Comparison of ENCODE assay signal across 11 cellular contexts in the genomic region with DNA sequence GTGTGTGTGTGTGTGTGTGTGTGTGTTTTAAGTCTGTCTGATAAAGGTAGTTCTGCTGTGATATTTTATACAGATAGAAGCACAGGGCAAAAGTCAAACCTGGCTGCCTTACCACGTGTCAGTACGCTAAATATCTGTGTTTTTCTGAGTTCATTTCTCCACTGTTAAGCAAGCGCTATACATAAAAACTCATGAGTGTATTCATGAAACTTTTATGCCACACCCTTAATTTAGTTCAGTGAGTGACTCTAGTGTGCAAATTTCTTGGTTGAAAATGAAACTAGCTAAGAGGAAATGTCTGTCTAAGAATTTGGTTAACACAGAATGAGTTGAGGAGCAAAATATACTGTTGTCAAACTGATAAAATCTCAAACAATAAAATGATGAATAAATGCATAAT. TPM values are rescaled to one million over a fixed set of nuclear protein-coding genes. Genes with fewer than 3 reads are reported as not detected.
DNase-seq lines count a peak whose midpoint lies in the region; ATAC-seq, FAIRE-seq and TF ChIP-seq lines count a peak whose summit lies in the region.
"Had no signal": no experiment of that assay in that cellular context is flagged by ENCODE, and none has a peak within 500 bp of the region (broad histone marks: within the 10 kb centered on the region; RNA-seq: fewer than 3 reads in every experiment).

No MANE protein-coding gene starts in this region.

- H3K27ac Mint-ChIP-seq in CD8-positive, alpha-beta T cell, result peak overlapping the region; percentile 87
- H3K27ac Mint-ChIP-seq in endodermal cell, result no peak overlapping the region

- H3K27me3 ChIP-seq in CD8-positive, alpha-beta T cell (ENCODE audit: insufficient read depth, low read length), result no peaks in the 10 kb centered on the region
- no peaks in the 10 kb centered on the region for H3K27me3 ChIP-seq in GM12878 (replicated peaks in 1 of 2; ENCODE audit: control insufficient read depth in 2 of 2, insufficient read depth in 2 of 2, low read length in 1 of 2)
- H3K27me3 ChIP-seq in endodermal cell (ENCODE audit: control insufficient read depth, insufficient read depth, low read length, poor library complexity, severe bottlenecking), result no peaks in the 10 kb centered on the region
- no peaks in the 10 kb centered on the region for H3K27me3 ChIP-seq in PC-3 (ENCODE audit: low read length)

- peaks cover 65% of the 10 kb centered on the region for H3K4me1 ChIP-seq in CD8-positive, alpha-beta T cell (ENCODE audit: insufficient read depth, low read length)
- H3K4me1 ChIP-seq in GM12878 (ENCODE audit: control insufficient read depth, insufficient read depth, low read length) (peaks cover 12% of the 10 kb centered on the region; the same call in 1 of the 2 replicates), endodermal cell (ENCODE audit: control insufficient read depth, insufficient read depth, low read length) (no peaks in the 10 kb centered on the region), PC-3 (ENCODE audit: insufficient read depth, low read length) (no peaks in the 10 kb centered on the region)

- H3K4me3 Mint-ChIP-seq in CD8-positive, alpha-beta T cell, result peak overlapping the region; percentile 67
- H3K4me3 Mint-ChIP-seq in endodermal cell, result no peak overlapping the region

- H3K4me3 ChIP-seq in CD8-positive, alpha-beta T cell (ENCODE audit: low read depth, low read length), result peak overlapping the region; percentile 10
- H3K4me3 ChIP-seq in GM12878, result no peak overlapping the region
- H3K4me3 ChIP-seq in endodermal cell (ENCODE audit: low read length), result no peak overlapping the region
- no peak overlapping the region for H3K4me3 ChIP-seq in PC-3 (ENCODE audit: low read length)
- H3K4me3 ChIP-seq: thoracic aorta had no signal

- TF ChIP-seq CTCF in CD8-positive, alpha-beta T cell (IDR thresholded peaks at IDR 0.05), result no peak
- TF ChIP-seq CTCF in GM12878 (IDR thresholded peaks at IDR 0.05 in 2 of 3, conservative IDR thresholded peaks at IDR 0.05 in 1 of 3; ENCODE audit: control insufficient read depth in 2 of 3, extremely low read depth in 1 of 3, insufficient read depth in 1 of 3, low read depth in 3 of 3, low read length in 3 of 3) (no peak), endodermal cell (conservative IDR thresholded peaks at IDR 0.05) (no peak), PC-3 (conservative IDR thresholded peaks at IDR 0.05; ENCODE audit: low read depth, low read length) (no peak)

- WGBS in GM12878 (ENCODE audit: insufficient coverage, insufficient replicate concordance, low lambda C conversion rate, missing lambda C conversion rate), result 0% methylated on average over 3 of the region's 3 CpGs
- 86 to 93% methylated on average over 1 to 3 of the region's 3 CpGs for WGBS in endodermal cell (ENCODE audit: insufficient coverage in 1 of 2, insufficient read length in 1 of 2), 2 experiments

- H3K9me2 ChIP-seq in PC-3 (replicated peaks; ENCODE audit: low read length), result no peaks in the 10 kb centered on the region

- ATAC-seq in CD8-positive, alpha-beta T cell, result peak; percentile 55
- ATAC-seq in GM19438 (IDR thresholded peaks at IDR 0.05; ENCODE audit: low read depth, unreplicated experiment), result peak; percentile 93
- ATAC-seq in HG03196 (IDR thresholded peaks at IDR 0.05; ENCODE audit: unreplicated experiment), result peak; percentile 87
- ATAC-seq in GM12878, result peak; percentile 98
- ATAC-seq in PC-3, result no peak

- FAIRE-seq in GM12878 (lab: Jason Lieb, UNC), result peak; percentile 94
- FAIRE-seq: G401.6 had no signal

- no peaks in the 10 kb centered on the region for H3F3A ChIP-seq in PC-3 (ENCODE audit: low read length, unreplicated experiment)

- in situ Hi-C loops in GM12878 (cut with MboI), result no loop called here

- H2AFZ ChIP-seq in GM12878 (ENCODE audit: control insufficient read depth, low read depth, low read length), result no peak overlapping the region
- no peak overlapping the region for H2AFZ ChIP-seq in PC-3 (ENCODE audit: low read length)

- peak overlapping the region; percentile 51 for H3K4me2 ChIP-seq in GM12878 (ENCODE audit: control insufficient read depth, insufficient read depth)
- H3K4me2 ChIP-seq in PC-3 (ENCODE audit: low read length), result no peak overlapping the region

- H3K9ac ChIP-seq in GM12878 (ENCODE audit: control insufficient read depth, insufficient read depth, low read length) (no peak overlapping the region), endodermal cell (ENCODE audit: extremely low read depth, low read length, poor library complexity, severe bottlenecking) (no peak overlapping the region), PC-3 (ENCODE audit: low read length) (no peak overlapping the region)

- BruUV-seq in GM12878 (replicated peaks; lab: Mats Ljungman, UMichigan) (no TSS peak), PC-3 (replicated peaks; lab: Mats Ljungman, UMichigan) (no TSS peak)

- RAD21 ChIA-PET in GM12878 (lab: Charles Lee; ENCODE audit: unreplicated experiment), result interaction anchor here (0.8 to 2.8 kb wide), 11 partner anchors 8 to 293 kb away, joined by 3 to 33 read pairs (median 4); a partner anchor contains a TSS

- peaks cover 23% of the 10 kb centered on the region for H3K36me3 ChIP-seq in CD8-positive, alpha-beta T cell (ENCODE audit: insufficient read depth, low read length)
- no peaks in the 10 kb centered on the region; a peak in 2 of 4 replicates for H3K36me3 ChIP-seq in GM12878 (ENCODE audit: control insufficient read depth in 2 of 2, insufficient read depth in 2 of 2, low read length in 1 of 2)
- no peaks in the 10 kb centered on the region for H3K36me3 ChIP-seq in endodermal cell (ENCODE audit: control insufficient read depth, insufficient read depth, low read length)
- no peaks in the 10 kb centered on the region for H3K36me3 ChIP-seq in PC-3 (ENCODE audit: low read depth, low read length)
- H3K36me3 ChIP-seq: thoracic aorta had no signal

- DNase-seq in CD8-positive, alpha-beta T cell, result no peak
- DNase-seq in GM12878 (ENCODE audit: low read depth, low spot score), result peak; percentile 55
- DNase-seq in endodermal cell, result no peak
- no peak for DNase-seq in PC-3
- DNase-seq in NCI-H2081 treated with DMSO at 0.1 percent for 48 hours (lab: John Stamatoyannopoulos, UW), result no peak
- no peak for DNase-seq in RKO (ENCODE audit: low spot score)

- CTCF ChIA-PET in CD8-positive, alpha-beta T cell (lab: Charles Lee), result interaction anchor here (1.2 to 6.6 kb wide), 6 partner anchors 11 to 169 kb away, joined by 3 to 62 read pairs (median 10); a partner anchor contains a TSS
- CTCF ChIA-PET in GM12878 (lab: Yijun Ruan, JAX) (interaction anchor here (0.6 to 7.2 kb wide), 11 partner anchors 8 to 170 kb away, joined by 3 to 85 read pairs (median 5); a partner anchor contains a TSS), PC-3 (lab: Charles Lee) (no interaction called here)

- no peak for TF ChIP-seq RAD21 in GM12878 (IDR thresholded peaks at IDR 0.05; ENCODE audit: insufficient read depth, low read depth, low read length)

- peak; percentile 29 to 57; a peak in 2 of 4 replicates for TF ChIP-seq EP300 in GM12878 (IDR thresholded peaks at IDR 0.05; ENCODE audit: borderline replicate concordance in 1 of 2, control insufficient read depth in 1 of 2, low read depth in 2 of 2, low read length in 2 of 2)

- no peaks in the 10 kb centered on the region for H3K27me3 Mint-ChIP-seq in CD8-positive, alpha-beta T cell (ENCODE audit: low read depth)
- H3K27me3 Mint-ChIP-seq in endodermal cell (ENCODE audit: insufficient read depth), result no peaks in the 10 kb centered on the region

- peaks cover 3% of the 10 kb centered on the region; the same call in 1 of the 2 replicates for H4K20me1 ChIP-seq in GM12878 (ENCODE audit: control insufficient read depth, insufficient read depth)
- no peaks in the 10 kb centered on the region for H4K20me1 ChIP-seq in PC-3 (ENCODE audit: low read length)

- SMC1A ChIA-PET in GM12878 (lab: Charles Lee; ENCODE audit: uncharacterized antibody, unreplicated experiment), result interaction anchor here (1.1 to 6.6 kb wide), 11 partner anchors 8 to 199 kb away, joined by 3 to 86 read pairs (median 6); a partner anchor contains a TSS

- no peaks in the 10 kb centered on the region for H3K79me2 ChIP-seq in GM12878 (ENCODE audit: control insufficient read depth, insufficient read depth, low read length)
- H3K79me2 ChIP-seq in PC-3 (ENCODE audit: low read length), result no peaks in the 10 kb centered on the region

- H3K9me3 Mint-ChIP-seq in CD8-positive, alpha-beta T cell, result no peaks in the 10 kb centered on the region
- no peaks in the 10 kb centered on the region for H3K9me3 Mint-ChIP-seq in endodermal cell

- no peaks in the 10 kb centered on the region for H3K9me3 ChIP-seq in CD8-positive, alpha-beta T cell (ENCODE audit: low read length)
- H3K9me3 ChIP-seq in GM12878 (replicated peaks; ENCODE audit: control insufficient read depth, insufficient read depth, low read length) (no peaks in the 10 kb centered on the region; the same call in 2 of the 3 replicates), endodermal cell (ENCODE audit: control insufficient read depth, low read length) (no peaks in the 10 kb centered on the region), PC-3 (ENCODE audit: low read length) (no peaks in the 10 kb centered on the region)
- H3K9me3 ChIP-seq: thoracic aorta had no signal

- POLR2A ChIA-PET in CD8-positive, alpha-beta T cell (lab: Charles Lee), result interaction anchor here (0.6 to 1.7 kb wide), 8 partner anchors 8 to 77 kb away, joined by 3 to 8 read pairs (median 4); a partner anchor contains a TSS
- POLR2A ChIA-PET in GM12878 (lab: Charles Lee) (interaction anchor here (0.6 to 1.5 kb wide), 14 partner anchors 9 to 1180 kb away, joined by 3 to 10 read pairs (median 3); a partner anchor contains a TSS), PC-3 (lab: Charles Lee; ENCODE audit: unreplicated experiment) (no interaction called here)

- no peak for TF ChIP-seq POLR2A in GM12878 (IDR thresholded peaks at IDR 0.05; ENCODE audit: low read depth, low read length)

- intact Hi-C loops in CD8-positive, alpha-beta T cell (cut with DNase I, micrococcal nuclease), result loop anchor here in 1 of 2 experiments (1.0 kb wide), 1 partner anchor 9 kb away; no protein-coding TSS in a partner anchor
- intact Hi-C loops in GM12878 (cut with micrococcal nuclease; ENCODE audit: unreplicated experiment) (no loop called here), PC-3 (cut with micrococcal nuclease) (no loop called here)

- peaks cover 73% of the 10 kb centered on the region for H3K4me1 Mint-ChIP-seq in CD8-positive, alpha-beta T cell (ENCODE audit: low read depth)
- H3K4me1 Mint-ChIP-seq in endodermal cell, result no peaks in the 10 kb centered on the region

- H3K27ac ChIP-seq in CD8-positive, alpha-beta T cell (ENCODE audit: low read depth, low read length), result peak overlapping the region; percentile 1
- H3K27ac ChIP-seq in GM12878 (ENCODE audit: control insufficient read depth, insufficient read depth) (no peak overlapping the region), endodermal cell (ENCODE audit: low read depth, low read length) (no peak overlapping the region), PC-3 (ENCODE audit: low read length) (no peak overlapping the region)
- H3K27ac ChIP-seq: thoracic aorta had no signal

- H3K36me3 Mint-ChIP-seq in CD8-positive, alpha-beta T cell, result peaks cover 66% of the 10 kb centered on the region
- H3K36me3 Mint-ChIP-seq in endodermal cell (ENCODE audit: low read depth), result peaks cover 22% of the 10 kb centered on the region

RNA-seq across cellular contexts. Expression of a gene that starts 11.2 kb away (rescaled TPM):
- 10 to 100 TPM in 1 of 2 experiments, 1 to 10 TPM in 1; 9.8 to 10.4 TPM for total RNA-seq in CD8-positive, alpha-beta T cell
- 61.5 and 63.7 TPM in 2 replicates for total RNA-seq in GM12878 (2013; cell fraction: nucleolus; rRNA removed)
- 12.8 and 13.1 TPM in 2 replicates for total RNA-seq in GM12878 (2014; rRNA removed)
- total RNA-seq in GM12878 (2014; rRNA removed; fragmentation: Illumina TruSeq; extraction: Trizol), result 12.8 and 13.3 TPM in 2 replicates
- total RNA-seq in GM12878 (2021), result 11.2 and 12.4 TPM in 2 replicates
- polyA plus RNA-seq in GM12878 (2011; ENCODE audit: low read depth), result 2.8 TPM
- 14.1 and 17.9 TPM in 2 replicates for polyA plus RNA-seq in GM12878 (2011; rRNA removed)
- 8.3 and 9.7 TPM in 2 replicates for polyA plus RNA-seq in GM12878 (2011; cell fraction: cytosol; rRNA removed)
- polyA plus RNA-seq in GM12878 (2011; cell fraction: nucleus; rRNA removed), result 8.6 and 10.8 TPM in 2 replicates
- polyA plus RNA-seq in GM12878 (2012), result 2.5 and 2.7 TPM in 2 replicates
- polyA plus RNA-seq in GM12878 (2014; fragmentation: Illumina TruSeq; extraction: Trizol), result 11.5 and 14.8 TPM in 2 replicates
- polyA plus RNA-seq in GM12878 (2014; fragmentation: Nextera tagmentation; extraction: Ambion mirVana), result 1 to 10 TPM; 7.5 to 9.5 TPM
- 9.8 and 10.1 TPM in 2 replicates for polyA plus RNA-seq in GM12878 (2014; rRNA removed)
- polyA plus RNA-seq in GM12878 (2016; fragmentation: Nextera tagmentation; extraction: Ambion mirVana), result 1 to 10 TPM; 7.2 to 9.1 TPM
- polyA minus RNA-seq in GM12878 (2011; rRNA and poly(A)+ RNA removed), result 15.7 and 18.5 TPM in 2 replicates
- polyA minus RNA-seq in GM12878 (2011; cell fraction: cytosol; rRNA and poly(A)+ RNA removed), result 4.1 and 6.7 TPM in 2 replicates
- 7.4 and 9.2 TPM in 2 replicates for polyA minus RNA-seq in GM12878 (2011; cell fraction: nucleus; rRNA and poly(A)+ RNA removed)
- total RNA-seq in endodermal cell, result 10 to 100 TPM in 1 of 2 donors, 1 to 10 TPM in 1; 6.0 to 24.5 TPM
- 0.93 TPM for polyA plus RNA-seq in endodermal cell (2013, experiment 1 of 2)
- polyA plus RNA-seq in endodermal cell (2013, experiment 2 of 2), result 0.99 TPM
- 1.3 and 4.2 TPM in 2 replicates for total RNA-seq in PC-3 (2014; rRNA removed)
- polyA plus RNA-seq: neural cell had no signal
